In genomic region chr16:87291944-87292343, GRCh38 we compare ENCODE assay signal across 35 cellular contexts.
"Had no signal": no experiment of that assay in that cellular context is flagged by ENCODE, and none has a peak within 500 bp of the region (broad histone marks: within the 10 kb centered on the region; RNA-seq: fewer than 3 reads in every experiment).

No MANE protein-coding gene starts in this region.

- DNase-seq: activated B cell treated with CpG ODN at 0.5 μM for 24 hours; activated CD4-positive, alpha-beta memory T cell treated with anti-CD3 and anti-CD28 coated beads for 36 hours; activated CD4-positive, alpha-beta T cell treated with anti-CD3 and anti-CD28 coated beads for 4 hours; activated CD4-positive, alpha-beta T cell treated with anti-CD3 and anti-CD28 coated beads, Interleukin-2, amount 10 ng/mL, durations not matched to agents 24 days and 14 days; activated CD4-positive, alpha-beta T cell treated with anti-CD3 and anti-CD28 coated beads, Interleukin-2, amount 50 U/mL, for 1 hour; activated CD4-positive, alpha-beta T cell treated with anti-CD3 and anti-CD28 coated beads, Interleukin-2, amount 50 U/mL, for 4 hours; activated CD4-positive, CD25-positive, alpha-beta regulatory T cell treated with anti-CD3 and anti-CD28 coated beads, Interleukin-2, amount 50 U/mL, for 72 hours; activated CD8-positive, alpha-beta memory T cell treated with anti-CD3 and anti-CD28 coated beads, Interleukin-2, amount 50 U/mL, for 4 hours; activated CD8-positive, alpha-beta T cell treated with anti-CD3 and anti-CD28 coated beads for 36 hours; activated effector memory CD4-positive, alpha-beta T cell treated with anti-CD3 and anti-CD28 coated beads, Interleukin-2, amount 50 U/mL, for 16 hours; activated gamma-delta T cell treated with Interleukin-2 at 50 U/mL for 16 hours; activated naive CD4-positive, alpha-beta T cell; activated naive CD4-positive, alpha-beta T cell treated with anti-CD3 and anti-CD28 coated beads for 36 hours; activated naive CD4-positive, alpha-beta T cell treated with anti-CD3 and anti-CD28 coated beads, Interleukin-2, amount 50 U/mL, for 16 hours; activated naive CD8-positive, alpha-beta T cell treated with anti-CD3 and anti-CD28 coated beads for 36 hours; activated T-cell treated with anti-CD3 and anti-CD28 coated beads for 4 hours; activated T-cell treated with anti-CD3 and anti-CD28 coated beads, Interleukin-2, amount 50 U/mL, for 1 hour; activated T-cell treated with anti-CD3 and anti-CD28 coated beads, Interleukin-2, amount 50 U/mL, for 4 hours; activated T-cell treated with anti-CD3 and anti-CD28 coated beads, Interleukin-2, amount 50 U/mL, for 72 hours; adrenal gland; amniotic stem cell; aorta; body of pancreas; brain microvascular endothelial cell; caudate nucleus; cerebellar nuclear complex; T-helper 1 cell; T-helper 2 cell; T-helper 9 cell had no signal

- H3K27ac ChIP-seq: adrenal gland, body of pancreas, brain microvascular endothelial cell, breast epithelium, VCaP had no signal

- H3K9me3 ChIP-seq: adrenal gland, body of pancreas, breast epithelium had no signal

- ATAC-seq: activated CD8-positive, alpha-beta T cell treated with anti-CD3 and anti-CD28 coated beads for 36 hours; activated naive CD4-positive, alpha-beta T cell treated with anti-CD3 and anti-CD28 coated beads, Interleukin-2, amount 50 U/mL, for 72 hours; activated T-cell treated with anti-CD3 and anti-CD28 coated beads, Interleukin-2, amount 50 U/mL, for 4 hours; activated T-cell treated with anti-CD3 and anti-CD28 coated beads, Interleukin-2, amount 50 U/mL, for 72 hours; activated T-helper 17 cell treated with anti-CD3 and anti-CD28 coated beads, Interleukin-2, amount 50 U/mL, for 72 hours; body of pancreas had no signal

- FAIRE-seq: astrocyte, TTC549 had no signal

- H3K27me3 ChIP-seq: adrenal gland, body of pancreas, brain microvascular endothelial cell, breast epithelium had no signal

- H3K4me1 ChIP-seq: adrenal gland, body of pancreas, breast epithelium had no signal

- H3K4me3 ChIP-seq: adrenal gland, body of pancreas, breast epithelium had no signal

- H3K36me3 ChIP-seq: adrenal gland, brain microvascular endothelial cell, breast epithelium had no signal
